ENCODE assay signal across 22 cellular contexts in genomic region chr5:75526065-75526464, GRCh38.
DNase-seq lines count a peak whose midpoint lies in the region; ATAC-seq and TF ChIP-seq lines count a peak whose summit lies in the region.
"Had no signal": no experiment of that assay in that cellular context is flagged by ENCODE, and none has a peak within 500 bp of the region (broad histone marks: within the 10 kb centered on the region; RNA-seq: fewer than 3 reads in every experiment).

No MANE protein-coding gene starts in this region.

- H3K36me3 Mint-ChIP-seq in T-helper 2 cell treated with Interferon-gamma antibody and Interleukin-4, amounts not matched to agents 5 μg/mL and 100 μg/mL, for 36 hours (ENCODE audit: low read depth), result peaks cover 25% of the 10 kb centered on the region
- peaks cover 10% of the 10 kb centered on the region for H3K36me3 Mint-ChIP-seq in activated naive CD8-positive, alpha-beta T cell

- H3K4me3 ChIP-seq in HEK293 (ENCODE audit: low read depth, low read length), result no peak overlapping the region
- H3K4me3 ChIP-seq: lung, sigmoid colon had no signal

- no peaks in the 10 kb centered on the region for H3K4me1 ChIP-seq in HEK293 (ENCODE audit: control insufficient read depth, insufficient read depth, low read length)

- H3K9me3 ChIP-seq in HEK293 (ENCODE audit: control insufficient read depth, insufficient read depth, low read depth, low read length), result no peaks in the 10 kb centered on the region

- POLR2A ChIA-PET in HEK293 (lab: Yijun Ruan, JAX), result interaction anchor here (0.7 kb wide), 1 partner anchor 18 kb away, joined by 5 read pairs; no protein-coding TSS in a partner anchor

- peak overlapping the region; percentile 60 for H3K27ac Mint-ChIP-seq in T-helper 2 cell treated with Interferon-gamma antibody and Interleukin-4, amounts not matched to agents 5 μg/mL and 100 μg/mL, for 36 hours
- peak overlapping the region; percentile 74 for H3K27ac Mint-ChIP-seq in activated naive CD8-positive, alpha-beta T cell
- H3K27ac Mint-ChIP-seq: progenitor cell of endocrine pancreas, type B pancreatic cell had no signal

- H3K4me3 Mint-ChIP-seq in T-helper 2 cell treated with Interferon-gamma antibody and Interleukin-4, amounts not matched to agents 5 μg/mL and 100 μg/mL, for 36 hours, result no peak overlapping the region
- no peak overlapping the region for H3K4me3 Mint-ChIP-seq in activated naive CD8-positive, alpha-beta T cell
- H3K4me3 Mint-ChIP-seq: type B pancreatic cell had no signal

- H3K9me3 Mint-ChIP-seq in T-helper 2 cell treated with Interferon-gamma antibody and Interleukin-4, amounts not matched to agents 5 μg/mL and 100 μg/mL, for 36 hours, result peaks cover 12% of the 10 kb centered on the region
- peaks cover 4% of the 10 kb centered on the region for H3K9me3 Mint-ChIP-seq in activated naive CD8-positive, alpha-beta T cell (ENCODE audit: low read depth)

- TF ChIP-seq CTCF in HEK293 (tag by site-specific recombination; IDR thresholded peaks at IDR 0.05), result no peak

- ATAC-seq in HG02642 (IDR thresholded peaks at IDR 0.05; ENCODE audit: poor library complexity, unreplicated experiment), result no peak

- DNase-seq in T-helper 2 cell treated with Interferon-gamma antibody and Interleukin-4, amounts not matched to agents 5 μg/mL and 100 μg/mL, for 36 hours (ENCODE audit: low spot score), result no peak
- DNase-seq in T-helper 2 cell, result no peak
- DNase-seq in pons (ENCODE audit: low spot score), result peak; percentile 33
- DNase-seq in NCI-H2107 (lab: John Stamatoyannopoulos, UW), result no peak
- no peak for DNase-seq in NCI-H1694 (lab: John Stamatoyannopoulos, UW)
- DNase-seq: Caco-2, DND-41, H7, head of caudate nucleus, NCI-H1092 treated with DMSO at 0.1 percent for 48 hours, NCI-H2029, NCI-H226, Right ventricle myocardium superior, sigmoid colon, T-helper 1 cell had no signal

- no peaks in the 10 kb centered on the region for H3K27me3 Mint-ChIP-seq in T-helper 2 cell treated with Interferon-gamma antibody and Interleukin-4, amounts not matched to agents 5 μg/mL and 100 μg/mL, for 36 hours (ENCODE audit: low read depth)
- H3K27me3 Mint-ChIP-seq in activated naive CD8-positive, alpha-beta T cell, result no peaks in the 10 kb centered on the region
- H3K27me3 Mint-ChIP-seq: progenitor cell of endocrine pancreas, type B pancreatic cell had no signal

- peaks cover 0 to 3% of the 10 kb centered on the region in 2 experiments; a peak in 2 of 3 replicates for H3K36me3 ChIP-seq in HEK293 (ENCODE audit: control insufficient read depth in 2 of 2, insufficient read depth in 1 of 2, low read length in 2 of 2)
- H3K36me3 ChIP-seq: sigmoid colon had no signal

- no peak overlapping the region for H3K27ac ChIP-seq in HEK293 (ENCODE audit: extremely low read depth, low read depth, low read length)
- H3K27ac ChIP-seq: epithelial cell of prostate, sigmoid colon had no signal

- H3K4me1 Mint-ChIP-seq in T-helper 2 cell treated with Interferon-gamma antibody and Interleukin-4, amounts not matched to agents 5 μg/mL and 100 μg/mL, for 36 hours (ENCODE audit: low read depth), result peaks cover 27% of the 10 kb centered on the region
- H3K4me1 Mint-ChIP-seq in activated naive CD8-positive, alpha-beta T cell (ENCODE audit: low read depth), result peaks cover 56% of the 10 kb centered on the region

- CTCF ChIA-PET in HEK293 (lab: Yijun Ruan, JAX), result interaction anchor here (0.6 kb wide), 1 partner anchor 366 kb away, joined by 3 read pairs; no protein-coding TSS in a partner anchor

TF ChIP-seq in HEK293, 187 proteins besides CTCF, POLR2A, EP300 and RAD21:
- TF ChIP-seq PRDM1 (tag by site-specific recombination; IDR thresholded peaks at IDR 0.05), result peak; percentile 79
- no peak for TF ChIP-seq ZNF416 (tag by site-specific recombination; IDR thresholded peaks at IDR 0.05)
- no peak for TF ChIP-seq ZNF449 (tag by site-specific recombination; IDR thresholded peaks at IDR 0.05)
- no peak for TF ChIP-seq ZNF362 (tag by site-specific recombination; IDR thresholded peaks at IDR 0.05)
- no peak for TF ChIP-seq ZNF660 (tag by site-specific recombination; IDR thresholded peaks at IDR 0.05)
- TF ChIP-seq ZNF624 (tag by site-specific recombination; IDR thresholded peaks at IDR 0.05), result no peak
